ENCODE assay signal across 9 cellular contexts in the genomic region with DNA sequence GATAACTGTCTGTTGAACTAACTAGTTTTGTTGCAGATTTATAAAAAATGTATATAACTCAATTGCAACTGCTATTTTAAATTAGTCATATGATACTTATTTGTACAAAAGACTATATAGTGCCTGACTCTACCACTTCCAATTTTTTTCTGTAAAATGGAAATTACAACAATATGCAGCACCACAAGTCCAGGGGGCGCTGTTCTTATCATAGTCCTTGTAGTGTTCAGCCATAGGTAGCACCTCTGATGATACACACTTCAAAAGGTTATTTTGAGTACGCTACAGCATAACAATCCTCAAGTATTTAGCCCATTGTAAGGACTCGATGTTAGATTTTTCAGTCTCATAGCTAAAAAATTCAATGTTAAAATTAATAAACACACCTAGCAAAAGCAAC.
DNase-seq lines count a peak whose midpoint lies in the region; ATAC-seq and TF ChIP-seq lines count a peak whose summit lies in the region.
"Had no signal": no experiment of that assay in that cellular context is flagged by ENCODE, and none has a peak within 500 bp of the region (broad histone marks: within the 10 kb centered on the region; RNA-seq: fewer than 3 reads in every experiment).

No MANE protein-coding gene starts in this region.

- no peak for ATAC-seq in HG03571 (IDR thresholded peaks at IDR 0.05; ENCODE audit: unreplicated experiment)
- ATAC-seq: mucosa of descending colon had no signal

- TF ChIP-seq CTCF in 22Rv1 (IDR thresholded peaks at IDR 0.05) (peak; percentile 74), epithelial cell of proximal tubule (conservative IDR thresholded peaks at IDR 0.05; ENCODE audit: low read depth, low read length) (peak; percentile 64)

- no peak overlapping the region for H3K27ac ChIP-seq in 22Rv1

- peak; percentile 4 for DNase-seq in EL
- DNase-seq in OCI-M1 (lab: John Stamatoyannopoulos, UW) = peak; percentile 54
- no peak for DNase-seq in epithelial cell of proximal tubule (ENCODE audit: low read depth)
- no peak for DNase-seq in NCI-H226
- DNase-seq in central memory CD4-positive, alpha-beta T cell = no peak
- no peak for DNase-seq in NOMO-1 treated with DMSO at 0.1 percent for 48 hours (lab: John Stamatoyannopoulos, UW; ENCODE audit: unreplicated experiment)

- no peak overlapping the region for H3K4me3 ChIP-seq in epithelial cell of proximal tubule (ENCODE audit: low read depth, low read length)
- H3K4me3 ChIP-seq: mucosa of descending colon had no signal

Comparison
In these comparisons a context has a peak if more than half of its experiments do, and no peak if none do; other contexts are left out.
1. DNase-seq: peak in EL (single experiment) and OCI-M1 (single experiment); none in epithelial cell of proximal tubule (single experiment), NCI-H226 (single experiment), central memory CD4-positive, alpha-beta T cell (single experiment) and NOMO-1 treated with DMSO at 0.1 percent for 48 hours (single experiment).